ENCODE assay signal across 20 cellular contexts in genomic region chr5:155926011-155926410, GRCh38.
"Had no signal": no experiment of that assay in that cellular context is flagged by ENCODE, and none has a peak within 500 bp of the region (broad histone marks: within the 10 kb centered on the region; RNA-seq: fewer than 3 reads in every experiment).

No MANE protein-coding gene starts in this region.

- H3K27ac Mint-ChIP-seq: activated CD4-positive, alpha-beta memory T cell treated with anti-CD3 and anti-CD28 coated beads for 36 hours; activated naive CD8-positive, alpha-beta T cell treated with anti-CD3 and anti-CD28 coated beads for 36 hours; activated T-helper 1 cell treated with anti-CD3 and anti-CD28 coated beads, Interleukin-12 subunit alpha, Interleukin-12 subunit beta, Interleukin-2, Interleukin-4 antibody, amounts not matched to agents 30 ng/mL and 10 ng/mL and 1 ng/mL, durations not matched to agents 14 hours and 24 hours and 36 hours; immature natural killer cell; memory B cell; naive thymus-derived CD4-positive, alpha-beta T cell; neural progenitor cell; progenitor cell of endocrine pancreas had no signal

- H3K36me3 Mint-ChIP-seq: activated CD4-positive, alpha-beta memory T cell treated with anti-CD3 and anti-CD28 coated beads for 36 hours; activated naive CD8-positive, alpha-beta T cell treated with anti-CD3 and anti-CD28 coated beads for 36 hours; immature natural killer cell; memory B cell; naive thymus-derived CD4-positive, alpha-beta T cell; neural progenitor cell had no signal

- H3K27ac ChIP-seq: gastroesophageal sphincter, heart right ventricle, neural progenitor cell, right atrium auricular region had no signal

- H3K27me3 ChIP-seq: gastroesophageal sphincter, heart right ventricle, neural progenitor cell, right atrium auricular region had no signal

- DNase-seq: activated CD4-positive, alpha-beta memory T cell treated with anti-CD3 and anti-CD28 coated beads for 36 hours; activated CD4-positive, alpha-beta T cell treated with anti-CD3 and anti-CD28 coated beads for 4 hours; activated naive CD8-positive, alpha-beta T cell treated with anti-CD3 and anti-CD28 coated beads for 36 hours; activated T-cell treated with anti-CD3 and anti-CD28 coated beads for 4 hours; cerebellar nuclear complex; cortex of kidney; erythroblast; heart right ventricle; immature natural killer cell; naive thymus-derived CD4-positive, alpha-beta T cell; stimulated activated CD4-positive, alpha-beta T cell treated with anti-CD3 and anti-CD28 coated beads, Interleukin-12 subunit alpha, Interleukin-12 subunit beta, amount 100 ng/mL, for 4 hours; stimulated activated CD4-positive, alpha-beta T cell treated with anti-CD3 and anti-CD28 coated beads, Interleukin-1b, Interleukin-23, amount 100 ng/mL, for 48 hours; stimulated activated CD8-positive, alpha-beta memory T cell treated with anti-CD3 and anti-CD28 coated beads, Interleukin-4, amount 100 ng/mL, for 48 hours; stimulated activated naive CD4-positive, alpha-beta T cell had no signal

- H3K9me3 ChIP-seq: gastroesophageal sphincter, right atrium auricular region had no signal

- H3K36me3 ChIP-seq: gastroesophageal sphincter, heart right ventricle, neural progenitor cell, right atrium auricular region had no signal

- H3K4me3 ChIP-seq: gastroesophageal sphincter, heart right ventricle, neural progenitor cell, right atrium auricular region had no signal

- H3K4me3 Mint-ChIP-seq: activated CD4-positive, alpha-beta memory T cell treated with anti-CD3 and anti-CD28 coated beads for 36 hours; activated naive CD8-positive, alpha-beta T cell treated with anti-CD3 and anti-CD28 coated beads for 36 hours; activated T-helper 1 cell treated with anti-CD3 and anti-CD28 coated beads, Interleukin-12 subunit alpha, Interleukin-12 subunit beta, Interleukin-2, Interleukin-4 antibody, amounts not matched to agents 30 ng/mL and 10 ng/mL and 1 ng/mL, durations not matched to agents 14 hours and 24 hours and 36 hours; immature natural killer cell; memory B cell; naive thymus-derived CD4-positive, alpha-beta T cell; neural progenitor cell had no signal

- H3K4me1 Mint-ChIP-seq: activated naive CD8-positive, alpha-beta T cell treated with anti-CD3 and anti-CD28 coated beads for 36 hours; immature natural killer cell; memory B cell had no signal

- H3K9me3 Mint-ChIP-seq: activated CD4-positive, alpha-beta memory T cell treated with anti-CD3 and anti-CD28 coated beads for 36 hours; activated naive CD8-positive, alpha-beta T cell treated with anti-CD3 and anti-CD28 coated beads for 36 hours; activated T-helper 1 cell treated with anti-CD3 and anti-CD28 coated beads, Interleukin-12 subunit alpha, Interleukin-12 subunit beta, Interleukin-2, Interleukin-4 antibody, amounts not matched to agents 30 ng/mL and 10 ng/mL and 1 ng/mL, durations not matched to agents 14 hours and 24 hours and 36 hours; naive thymus-derived CD4-positive, alpha-beta T cell; neural progenitor cell had no signal

- ATAC-seq: gastroesophageal sphincter; heart right ventricle; naive thymus-derived CD4-positive, alpha-beta T cell had no signal

- H3K4me1 ChIP-seq: gastroesophageal sphincter, heart right ventricle, right atrium auricular region had no signal
